13 cellular contexts compared by ENCODE assay signal in the genomic region with DNA sequence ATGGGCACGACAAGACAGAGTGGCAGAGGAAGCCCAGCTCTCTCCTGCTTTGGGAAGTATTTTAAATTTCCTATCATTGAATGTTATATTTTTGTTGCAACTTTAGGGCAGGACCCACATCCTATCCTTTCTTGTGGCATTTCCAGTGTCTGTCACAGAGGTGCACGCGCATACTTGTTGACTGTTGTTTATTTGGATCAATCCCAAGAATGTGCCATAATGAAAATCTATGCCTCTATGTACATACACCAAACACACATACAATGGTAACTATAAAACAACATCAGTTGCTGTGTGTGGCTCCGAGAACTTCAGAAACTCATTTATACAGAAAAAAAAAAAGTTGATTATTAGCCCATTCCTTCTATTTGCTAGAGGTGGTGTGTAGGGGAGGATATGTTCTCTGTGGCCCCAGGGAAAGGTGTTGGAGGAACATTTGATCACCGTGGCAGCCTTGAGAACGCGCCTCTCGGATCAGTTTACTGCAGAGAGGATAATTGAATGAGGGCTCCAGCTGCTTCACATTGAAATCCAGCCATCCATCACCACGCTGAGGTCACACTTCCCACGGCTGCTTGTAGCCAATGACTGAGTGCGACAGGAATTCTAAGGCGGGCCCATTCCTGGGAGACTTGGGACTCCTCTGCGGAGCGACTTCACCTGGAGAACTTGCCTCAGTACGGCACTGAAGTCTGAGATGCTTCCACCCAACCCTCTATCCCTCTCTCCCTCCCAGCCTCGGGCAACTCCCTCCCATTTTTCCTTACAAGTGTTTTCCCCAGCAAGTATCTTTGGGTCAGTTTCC. TPM values are rescaled to one million over a fixed set of nuclear protein-coding genes. Genes with fewer than 3 reads are reported as not detected.
DNase-seq lines count a peak whose midpoint lies in the region; ATAC-seq and TF ChIP-seq lines count a peak whose summit lies in the region.
"Had no signal": no experiment of that assay in that cellular context is flagged by ENCODE, and none has a peak within 500 bp of the region (broad histone marks: within the 10 kb centered on the region; RNA-seq: fewer than 3 reads in every experiment).

No MANE protein-coding gene starts in this region.

- 52 to 100% methylated on average over 1 to 15 of the region's 16 CpGs for WGBS in endodermal cell (ENCODE audit: insufficient coverage in 1 of 2, insufficient read length in 1 of 2), 2 experiments

- H3K9ac ChIP-seq in endodermal cell (ENCODE audit: extremely low read depth, low read length, poor library complexity, severe bottlenecking): no peak overlapping the region

- no peak overlapping the region for H3K4me3 ChIP-seq in endodermal cell (ENCODE audit: low read length)
- H3K4me3 ChIP-seq: GM12878, Peyer's patch had no signal

- no peaks in the 10 kb centered on the region for H3K9me3 Mint-ChIP-seq in endodermal cell
- no peaks in the 10 kb centered on the region for H3K9me3 Mint-ChIP-seq in progenitor cell of endocrine pancreas (ENCODE audit: low read depth)
- H3K9me3 Mint-ChIP-seq in activated naive CD4-positive, alpha-beta T cell treated with anti-CD3 and anti-CD28 coated beads, Interleukin-2, amount 50 U/mL, for 72 hours: no peaks in the 10 kb centered on the region
- H3K9me3 Mint-ChIP-seq: natural killer cell treated with Interleukin-12 subunit alpha and Interleukin-12 subunit beta and Interleukin-15 and Interleukin-18, amount 100 ng/mL, for 72 hours had no signal

- no peaks in the 10 kb centered on the region for H3K36me3 Mint-ChIP-seq in endodermal cell (ENCODE audit: low read depth)
- no peaks in the 10 kb centered on the region for H3K36me3 Mint-ChIP-seq in progenitor cell of endocrine pancreas (ENCODE audit: insufficient read depth)
- no peaks in the 10 kb centered on the region for H3K36me3 Mint-ChIP-seq in activated naive CD4-positive, alpha-beta T cell treated with anti-CD3 and anti-CD28 coated beads, Interleukin-2, amount 50 U/mL, for 72 hours
- H3K36me3 Mint-ChIP-seq: natural killer cell treated with Interleukin-12 subunit alpha and Interleukin-12 subunit beta and Interleukin-15 and Interleukin-18, amount 100 ng/mL, for 72 hours had no signal

- H3K27me3 Mint-ChIP-seq in endodermal cell (ENCODE audit: insufficient read depth): peaks cover 13% of the 10 kb centered on the region
- peaks cover 2% of the 10 kb centered on the region for H3K27me3 Mint-ChIP-seq in progenitor cell of endocrine pancreas

- TF ChIP-seq CTCF in endodermal cell (conservative IDR thresholded peaks at IDR 0.05): no peak
- no peak for TF ChIP-seq CTCF in progenitor cell of endocrine pancreas (IDR thresholded peaks at IDR 0.05; ENCODE audit: unreplicated experiment)

- H3K27ac ChIP-seq in endodermal cell (ENCODE audit: low read depth, low read length): no peak overlapping the region
- H3K27ac ChIP-seq: Peyer's patch had no signal

- H3K4me3 Mint-ChIP-seq in endodermal cell (peak overlapping the region; percentile 53), progenitor cell of endocrine pancreas (ENCODE audit: low read depth) (peak overlapping the region; percentile 63)
- H3K4me3 Mint-ChIP-seq: natural killer cell treated with Interleukin-12 subunit alpha and Interleukin-12 subunit beta and Interleukin-15 and Interleukin-18, amount 100 ng/mL, for 72 hours had no signal

- ATAC-seq in activated naive CD4-positive, alpha-beta T cell treated with anti-CD3 and anti-CD28 coated beads, Interleukin-2, amount 50 U/mL, for 72 hours: no peak
- ATAC-seq: GM12878; natural killer cell treated with Interleukin-12 subunit alpha and Interleukin-12 subunit beta and Interleukin-15 and Interleukin-18, amount 100 ng/mL, for 72 hours had no signal

- no peaks in the 10 kb centered on the region for H3K36me3 ChIP-seq in endodermal cell (ENCODE audit: control insufficient read depth, insufficient read depth, low read length)
- H3K36me3 ChIP-seq: Peyer's patch had no signal

- DNase-seq in LHCN-M2 (ENCODE audit: low read depth) (peak; percentile 38), NCI-H2227 (lab: John Stamatoyannopoulos, UW; ENCODE audit: unreplicated experiment) (peak; percentile 84), endodermal cell (peak; percentile 89), progenitor cell of endocrine pancreas (ENCODE audit: low spot score, unreplicated experiment) (peak; percentile 49), globus pallidus (ENCODE audit: low spot score) (no peak), Ammon's horn (ENCODE audit: low spot score) (no peak)
- DNase-seq in activated naive CD4-positive, alpha-beta T cell treated with anti-CD3 and anti-CD28 coated beads, Interleukin-2, amount 50 U/mL, for 72 hours (ENCODE audit: low spot score in 2 of 2): no peak
- DNase-seq in effector CD8-positive, alpha-beta T cell (lab: John Stamatoyannopoulos, UW): no peak
- DNase-seq: aorta, Peyer's patch, T-helper 9 cell had no signal

- H3K4me1 Mint-ChIP-seq in endodermal cell (peaks cover 71% of the 10 kb centered on the region), progenitor cell of endocrine pancreas (ENCODE audit: low read depth) (peaks cover 31% of the 10 kb centered on the region)

- H3K4me1 ChIP-seq in endodermal cell (ENCODE audit: control insufficient read depth, insufficient read depth, low read length): peaks cover 6% of the 10 kb centered on the region
- H3K4me1 ChIP-seq: Peyer's patch had no signal

- no peaks in the 10 kb centered on the region for H3K9me3 ChIP-seq in endodermal cell (ENCODE audit: control insufficient read depth, low read length)
- H3K9me3 ChIP-seq: Peyer's patch had no signal

- peak overlapping the region; percentile 87 for H3K27ac Mint-ChIP-seq in endodermal cell
- H3K27ac Mint-ChIP-seq in progenitor cell of endocrine pancreas: peak overlapping the region; percentile 90
- no peak overlapping the region for H3K27ac Mint-ChIP-seq in activated naive CD4-positive, alpha-beta T cell treated with anti-CD3 and anti-CD28 coated beads, Interleukin-2, amount 50 U/mL, for 72 hours
- H3K27ac Mint-ChIP-seq: natural killer cell treated with Interleukin-12 subunit alpha and Interleukin-12 subunit beta and Interleukin-15 and Interleukin-18, amount 100 ng/mL, for 72 hours had no signal

- H3K27me3 ChIP-seq in endodermal cell (ENCODE audit: control insufficient read depth, insufficient read depth, low read length, poor library complexity, severe bottlenecking): no peaks in the 10 kb centered on the region
- H3K27me3 ChIP-seq: Peyer's patch had no signal

RNA-seq across cellular contexts. Expression of gene SMPX, which starts 19.6 kb away (rescaled TPM):
- total RNA-seq in LHCN-M2 (2014; rRNA removed) (not detected in 2 replicates), endodermal cell (under 1 TPM in 1 of 2 donors, not detected in 1; 0.31 TPM), progenitor cell of endocrine pancreas (not detected in 2 replicates)
- 0.21 TPM for polyA plus RNA-seq in LHCN-M2 (2012)
- polyA plus RNA-seq in endodermal cell (2013, experiment 1 of 2): not detected
- polyA plus RNA-seq in endodermal cell (2013, experiment 2 of 2): not detected
- total RNA-seq in activated naive CD4-positive, alpha-beta T cell treated with anti-CD3 and anti-CD28 coated beads, Interleukin-2, amount 50 U/mL, for 72 hours: not detected
- total RNA-seq: GM12878; natural killer cell treated with Interleukin-12 subunit alpha and Interleukin-12 subunit beta and Interleukin-15 and Interleukin-18, amount 100 ng/mL, for 72 hours; Peyer's patch had no signal

Comparison
In these comparisons a context has a peak if more than half of its experiments do, and no peak if none do; other contexts are left out.
1. DNase-seq: peak in LHCN-M2 (single experiment), NCI-H2227 (single experiment), endodermal cell (single experiment) and progenitor cell of endocrine pancreas (single experiment); none in activated naive CD4-positive, alpha-beta T cell treated with anti-CD3 and anti-CD28 coated beads, Interleukin-2, amount 50 U/mL, for 72 hours (0 of 2), globus pallidus (single experiment), Ammon's horn (single experiment) and effector CD8-positive, alpha-beta T cell (single experiment).
2. H3K27ac Mint-ChIP-seq: peak in endodermal cell (single experiment) and progenitor cell of endocrine pancreas (single experiment); none in activated naive CD4-positive, alpha-beta T cell treated with anti-CD3 and anti-CD28 coated beads, Interleukin-2, amount 50 U/mL, for 72 hours (0 of 2).